ENCODE assay signal across 10 cellular contexts in the genomic region with DNA sequence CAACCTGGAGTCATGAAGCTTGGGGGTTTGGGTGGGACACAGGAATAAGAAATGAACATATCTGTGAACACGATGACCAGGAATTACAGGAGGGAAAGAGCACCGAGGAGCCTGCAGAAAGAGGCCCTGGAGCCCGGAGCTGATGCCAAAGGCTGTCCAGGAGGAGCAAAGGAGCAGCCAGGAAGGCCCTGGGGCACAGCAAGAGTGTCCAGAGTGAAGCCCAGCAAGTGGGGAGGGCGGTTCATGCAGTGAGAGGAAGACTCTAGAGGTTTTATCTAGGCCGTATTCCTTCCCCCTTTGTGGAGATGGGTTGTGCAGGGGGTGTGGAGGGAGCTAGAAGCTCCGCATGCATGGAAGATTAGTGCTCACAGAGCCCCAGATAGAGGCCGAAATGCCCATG.
"Had no signal": no experiment of that assay in that cellular context is flagged by ENCODE, and none has a peak within 500 bp of the region (broad histone marks: within the 10 kb centered on the region; RNA-seq: fewer than 3 reads in every experiment).

No MANE protein-coding gene starts in this region.

- H3K27ac Mint-ChIP-seq: T-helper 2 cell treated with Interferon-gamma antibody and Interleukin-4, amounts not matched to agents 5 μg/mL and 100 μg/mL, for 36 hours had no signal

- H3K36me3 Mint-ChIP-seq: natural killer cell treated with Interleukin-12 subunit alpha and Interleukin-12 subunit beta and Interleukin-15 and Interleukin-18, amount 100 ng/mL, for 72 hours had no signal

- ATAC-seq: esophagus mucosa, sciatic nerve had no signal

- DNase-seq: activated CD4-positive, CD25-positive, alpha-beta regulatory T cell; activated gamma-delta T cell treated with Interleukin-2 at 50 U/mL for 16 hours; caudate nucleus; colonic mucosa; mesenchymal stem cell had no signal

- H3K9me3 Mint-ChIP-seq: activated T-cell treated with anti-CD3 and anti-CD28 coated beads, Interleukin-2, amount 50 U/mL, for 24 hours; natural killer cell treated with Interleukin-12 subunit alpha and Interleukin-12 subunit beta and Interleukin-15 and Interleukin-18, amount 100 ng/mL, for 72 hours; T-helper 2 cell treated with Interferon-gamma antibody and Interleukin-4, amounts not matched to agents 5 μg/mL and 100 μg/mL, for 36 hours had no signal

- H3K4me3 Mint-ChIP-seq: activated T-cell treated with anti-CD3 and anti-CD28 coated beads, Interleukin-2, amount 50 U/mL, for 24 hours; natural killer cell treated with Interleukin-12 subunit alpha and Interleukin-12 subunit beta and Interleukin-15 and Interleukin-18, amount 100 ng/mL, for 72 hours had no signal
